In genomic region chr10:124279882-124280281, GRCh38 we compare ENCODE assay signal across 23 cellular contexts.
"Had no signal": no experiment of that assay in that cellular context is flagged by ENCODE, and none has a peak within 500 bp of the region (broad histone marks: within the 10 kb centered on the region; RNA-seq: fewer than 3 reads in every experiment).

No MANE protein-coding gene starts in this region.

- H2AFZ ChIP-seq: parathyroid adenoma had no signal

- H3K9me3 Mint-ChIP-seq: activated naive CD4-positive, alpha-beta T cell treated with anti-CD3 and anti-CD28 coated beads, Interleukin-2, amount 50 U/mL, for 72 hours had no signal

- FAIRE-seq: bronchial epithelial cell, endothelial cell of umbilical vein, islet of Langerhans, urothelium cell line had no signal

- H3K79me2 ChIP-seq: parathyroid adenoma had no signal

- H3K9me3 ChIP-seq: adrenal gland, esophagus muscularis mucosa, mucosa of descending colon, neutrophil, tibial artery had no signal

- DNase-seq: activated CD4-positive, alpha-beta T cell treated with anti-CD3 and anti-CD28 coated beads, Interleukin-2, amount 50 U/mL, for 1 hour; activated CD4-positive, CD25-positive, alpha-beta regulatory T cell treated with anti-CD3 and anti-CD28 coated beads, Interleukin-2, amount 50 U/mL, for 72 hours; activated gamma-delta T cell; cerebellar nuclear complex; effector memory CD4-positive, alpha-beta T cell; mesenchymal stem cell; mucosa of descending colon; stimulated activated CD4-positive, alpha-beta T cell treated with anti-CD3 and anti-CD28 coated beads, Interleukin-2, amount 100 ng/mL, for 24 hours; stimulated activated naive CD8-positive, alpha-beta T cell treated with anti-CD3 and anti-CD28 coated beads, Interleukin-15, Interleukin-2, amounts not matched to agents 100 U/mL and 50 U/mL, for 24 hours; substantia nigra; T-helper 2 cell had no signal

- ATAC-seq: activated naive CD4-positive, alpha-beta T cell treated with anti-CD3 and anti-CD28 coated beads, Interleukin-2, amount 50 U/mL, for 72 hours; mucosa of descending colon; naive thymus-derived CD8-positive, alpha-beta T cell; stimulated activated naive CD8-positive, alpha-beta T cell treated with anti-CD3 and anti-CD28 coated beads, Interleukin-15, Interleukin-2, amounts not matched to agents 100 U/mL and 50 U/mL, for 24 hours had no signal

- H3K27me3 ChIP-seq: adrenal gland, esophagus muscularis mucosa, neutrophil, tibial artery had no signal

- H3K36me3 Mint-ChIP-seq: activated naive CD4-positive, alpha-beta T cell treated with anti-CD3 and anti-CD28 coated beads, Interleukin-2, amount 50 U/mL, for 72 hours; naive thymus-derived CD8-positive, alpha-beta T cell had no signal

- H3K27ac ChIP-seq: adrenal gland, esophagus muscularis mucosa, neutrophil, parathyroid adenoma, tibial artery, VCaP had no signal

- H3K4me3 Mint-ChIP-seq: naive thymus-derived CD8-positive, alpha-beta T cell had no signal

- H3K4me1 ChIP-seq: adrenal gland, esophagus muscularis mucosa, parathyroid adenoma, tibial artery had no signal

- H3K4me3 ChIP-seq: adrenal gland, esophagus muscularis mucosa, mucosa of descending colon, tibial artery had no signal

- H3K27ac Mint-ChIP-seq: activated naive CD4-positive, alpha-beta T cell treated with anti-CD3 and anti-CD28 coated beads, Interleukin-2, amount 50 U/mL, for 72 hours had no signal

- H3K9ac ChIP-seq: parathyroid adenoma had no signal

- H3K36me3 ChIP-seq: adrenal gland, esophagus muscularis mucosa, neutrophil, tibial artery had no signal
